Comparison of ENCODE assay signal across 16 cellular contexts in genomic region chr3:196016485-196016884, GRCh38.
DNase-seq lines count a peak whose midpoint lies in the region; TF ChIP-seq lines count a peak whose summit lies in the region.
"Had no signal": no experiment of that assay in that cellular context is flagged by ENCODE, and none has a peak within 500 bp of the region (broad histone marks: within the 10 kb centered on the region; RNA-seq: fewer than 3 reads in every experiment).

No MANE protein-coding gene starts in this region.

- no peak overlapping the region for H3K4me3 Mint-ChIP-seq in osteocyte (ENCODE audit: unreplicated experiment)
- H3K4me3 Mint-ChIP-seq: CD4-positive, alpha-beta memory T cell had no signal

- H3K36me3 Mint-ChIP-seq in osteocyte (ENCODE audit: unreplicated experiment), result no peaks in the 10 kb centered on the region
- H3K36me3 Mint-ChIP-seq: CD4-positive, alpha-beta memory T cell had no signal

- DNase-seq in AG10803 (ENCODE audit: low read depth) (peak; percentile 37), HS-27A (ENCODE audit: low read depth) (peak; percentile 38), astrocyte of the hippocampus (ENCODE audit: low read depth, low spot score) (peak; percentile 88), left kidney (ENCODE audit: low read depth, low spot score) (peak; percentile 78), osteocyte (ENCODE audit: extremely low spot score, unreplicated experiment) (no peak), SHP77 treated with DMSO at 0.1 percent for 48 hours (lab: John Stamatoyannopoulos, UW) (no peak), NCI-H1694 (lab: John Stamatoyannopoulos, UW) (no peak), DMS153 (lab: John Stamatoyannopoulos, UW) (no peak)
- DNase-seq: activated CD4-positive, CD25-positive, alpha-beta regulatory T cell; activated T-cell treated with anti-CD3 and anti-CD28 coated beads, Interleukin-2, amount 50 U/mL, for 48 hours; CD4-positive, alpha-beta memory T cell; hippocampal formation; Kasumi-1; NCI-H446 treated with DMSO at 0.1 percent for 48 hours; trophoblast cell had no signal

- H3K27ac Mint-ChIP-seq in osteocyte (ENCODE audit: unreplicated experiment), result no peak overlapping the region
- H3K27ac Mint-ChIP-seq: CD4-positive, alpha-beta memory T cell had no signal

- H3K4me1 Mint-ChIP-seq in osteocyte (ENCODE audit: unreplicated experiment), result peaks cover 4% of the 10 kb centered on the region

- H3K27me3 Mint-ChIP-seq in osteocyte (ENCODE audit: unreplicated experiment), result peaks cover 43% of the 10 kb centered on the region

- no peak for TF ChIP-seq CTCF in AG10803 (conservative IDR thresholded peaks at IDR 0.05; ENCODE audit: low read length)
- no peak for TF ChIP-seq CTCF in osteocyte (IDR thresholded peaks at IDR 0.05)

- H3K9me3 Mint-ChIP-seq in osteocyte (ENCODE audit: unreplicated experiment), result peaks cover 3% of the 10 kb centered on the region

- no peak overlapping the region for H3K4me3 ChIP-seq in AG10803 (ENCODE audit: low read length)
- H3K4me3 ChIP-seq: HAP-1 had no signal

Comparison
In these comparisons a context has a peak if more than half of its experiments do, and no peak if none do; other contexts are left out.
1. DNase-seq: peak in AG10803 (single experiment), HS-27A (single experiment), astrocyte of the hippocampus (single experiment) and left kidney (single experiment); none in osteocyte (single experiment), SHP77 treated with DMSO at 0.1 percent for 48 hours (single experiment), NCI-H1694 (single experiment) and DMS153 (single experiment).